Comparison of ENCODE assay signal across 1 cellular context in genomic region chr9:18658764-18659705, GRCh38.
TF ChIP-seq lines count a peak whose summit lies in the region.

No MANE protein-coding gene starts in this region.

TF ChIP-seq in SK-N-SH, 30 proteins besides CTCF, POLR2A, EP300 and RAD21 (continued from another document):
- no peak for TF ChIP-seq USF1 (IDR thresholded peaks at IDR 0.05; ENCODE audit: borderline replicate concordance, low read depth)
- TF ChIP-seq YY1 (IDR thresholded peaks at IDR 0.05; ENCODE audit: low read depth) = no peak
- peak; percentile 80; the same call in 1 of the 2 replicates for TF ChIP-seq FOSL2 (IDR thresholded peaks at IDR 0.05; ENCODE audit: borderline replicate concordance, low read depth)
- no peak for TF ChIP-seq NRF1 (IDR thresholded peaks at IDR 0.05; ENCODE audit: low read depth, low read length)
- 0 out of 2 replicates have a peak, but pooled peaks have one; percentile 16 for TF ChIP-seq ZBTB33 (IDR thresholded peaks at IDR 0.05; ENCODE audit: borderline replicate concordance, low read depth)
- TF ChIP-seq NFIC (IDR thresholded peaks at IDR 0.05; ENCODE audit: borderline replicate concordance) = peak; percentile 96
- TF ChIP-seq GATA2 (CRISPR knock-in tag; IDR thresholded peaks at IDR 0.05) = no peak
- no peak for TF ChIP-seq FOXJ3 (CRISPR knock-in tag; IDR thresholded peaks at IDR 0.05)
- no peak for TF ChIP-seq GABPA (IDR thresholded peaks at IDR 0.05; ENCODE audit: low read depth)
- TF ChIP-seq RXRA (IDR thresholded peaks at IDR 0.05; ENCODE audit: borderline replicate concordance, low read depth) = no peak
- TF ChIP-seq IRF3 (IDR thresholded peaks at IDR 0.05; ENCODE audit: low read depth, low read length) = no peak
- no peak for TF ChIP-seq SIN3A (IDR thresholded peaks at IDR 0.05; ENCODE audit: borderline replicate concordance, low read depth, low read length)
- no peak for TF ChIP-seq CHD2 (IDR thresholded peaks at IDR 0.05; ENCODE audit: low read length, partially characterized antibody)
- TF ChIP-seq MXI1 (IDR thresholded peaks at IDR 0.05; ENCODE audit: low read depth, low read length) = no peak
- TF ChIP-seq POLR2AphosphoS5 (IDR thresholded peaks at IDR 0.05; ENCODE audit: low read depth, low read length) = peak; percentile 50; the same call in 1 of the 2 replicates
- no peak for TF ChIP-seq EZH2phosphoT487 (IDR thresholded peaks at IDR 0.05; ENCODE audit: borderline replicate concordance, low read depth)
- no peak for TF ChIP-seq RFX5 (IDR thresholded peaks at IDR 0.05; ENCODE audit: low read length)
- TF ChIP-seq TEAD4 (IDR thresholded peaks at IDR 0.05; ENCODE audit: borderline replicate concordance, insufficient read depth) = peak; percentile 94
- TF ChIP-seq USF2 (IDR thresholded peaks at IDR 0.05; ENCODE audit: borderline replicate concordance, low read depth, low read length) = no peak
- TF ChIP-seq PBX3 (IDR thresholded peaks at IDR 0.05) = peak; percentile 72
